Comparison of ENCODE assay signal across 1 cellular context in the genomic region with DNA sequence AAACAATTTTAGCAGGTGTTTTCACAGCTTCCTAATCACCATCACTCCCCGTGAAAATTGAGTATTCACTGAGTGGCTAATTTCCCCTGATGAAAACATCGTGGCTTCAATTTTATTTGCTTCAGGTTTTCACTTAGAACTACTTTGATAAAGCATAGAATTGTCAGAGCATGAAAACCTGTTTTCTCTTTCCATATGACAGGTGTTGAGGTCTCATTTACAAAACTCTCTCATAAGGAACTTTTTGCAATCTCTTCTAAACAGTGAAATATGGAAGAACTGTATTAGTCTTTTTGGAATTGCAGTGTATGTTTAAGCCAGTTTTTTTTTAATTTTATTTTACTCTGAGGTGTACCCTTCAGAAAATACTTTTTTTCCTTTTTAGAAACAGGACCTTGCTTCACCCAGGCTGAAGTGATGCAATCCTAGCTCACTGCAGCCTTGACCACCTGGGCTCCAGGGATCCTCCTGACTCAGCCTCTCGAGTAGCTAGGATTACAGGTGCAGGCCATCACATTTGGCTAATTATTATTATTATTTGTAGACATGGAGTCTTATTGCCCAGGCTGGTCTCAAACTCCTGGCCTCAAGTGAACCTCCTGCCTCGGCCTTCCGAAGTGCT.
TF ChIP-seq lines count a peak whose summit lies in the region.

No MANE protein-coding gene starts in this region.

TF ChIP-seq in GM12878, 131 proteins besides CTCF, POLR2A, EP300 and RAD21 (continued from another document):
- TF ChIP-seq, protein P1, sequence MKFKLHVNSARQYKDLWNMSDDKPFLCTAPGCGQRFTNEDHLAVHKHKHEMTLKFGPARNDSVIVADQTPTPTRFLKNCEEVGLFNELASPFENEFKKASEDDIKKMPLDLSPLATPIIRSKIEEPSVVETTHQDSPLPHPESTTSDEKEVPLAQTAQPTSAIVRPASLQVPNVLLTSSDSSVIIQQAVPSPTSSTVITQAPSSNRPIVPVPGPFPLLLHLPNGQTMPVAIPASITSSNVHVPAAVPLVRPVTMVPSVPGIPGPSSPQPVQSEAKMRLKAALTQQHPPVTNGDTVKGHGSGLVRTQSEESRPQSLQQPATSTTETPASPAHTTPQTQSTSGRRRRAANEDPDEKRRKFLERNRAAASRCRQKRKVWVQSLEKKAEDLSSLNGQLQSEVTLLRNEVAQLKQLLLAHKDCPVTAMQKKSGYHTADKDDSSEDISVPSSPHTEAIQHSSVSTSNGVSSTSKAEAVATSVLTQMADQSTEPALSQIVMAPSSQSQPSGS (IDR thresholded peaks at IDR 0.05; ENCODE audit: low read length): no peak
- no peak for TF ChIP-seq NR2C1 (IDR thresholded peaks at IDR 0.05)
- TF ChIP-seq SPI1 (IDR thresholded peaks at IDR 0.05; ENCODE audit: borderline replicate concordance, insufficient read depth, low read depth, low read length): no peak
- TF ChIP-seq, protein P2, sequence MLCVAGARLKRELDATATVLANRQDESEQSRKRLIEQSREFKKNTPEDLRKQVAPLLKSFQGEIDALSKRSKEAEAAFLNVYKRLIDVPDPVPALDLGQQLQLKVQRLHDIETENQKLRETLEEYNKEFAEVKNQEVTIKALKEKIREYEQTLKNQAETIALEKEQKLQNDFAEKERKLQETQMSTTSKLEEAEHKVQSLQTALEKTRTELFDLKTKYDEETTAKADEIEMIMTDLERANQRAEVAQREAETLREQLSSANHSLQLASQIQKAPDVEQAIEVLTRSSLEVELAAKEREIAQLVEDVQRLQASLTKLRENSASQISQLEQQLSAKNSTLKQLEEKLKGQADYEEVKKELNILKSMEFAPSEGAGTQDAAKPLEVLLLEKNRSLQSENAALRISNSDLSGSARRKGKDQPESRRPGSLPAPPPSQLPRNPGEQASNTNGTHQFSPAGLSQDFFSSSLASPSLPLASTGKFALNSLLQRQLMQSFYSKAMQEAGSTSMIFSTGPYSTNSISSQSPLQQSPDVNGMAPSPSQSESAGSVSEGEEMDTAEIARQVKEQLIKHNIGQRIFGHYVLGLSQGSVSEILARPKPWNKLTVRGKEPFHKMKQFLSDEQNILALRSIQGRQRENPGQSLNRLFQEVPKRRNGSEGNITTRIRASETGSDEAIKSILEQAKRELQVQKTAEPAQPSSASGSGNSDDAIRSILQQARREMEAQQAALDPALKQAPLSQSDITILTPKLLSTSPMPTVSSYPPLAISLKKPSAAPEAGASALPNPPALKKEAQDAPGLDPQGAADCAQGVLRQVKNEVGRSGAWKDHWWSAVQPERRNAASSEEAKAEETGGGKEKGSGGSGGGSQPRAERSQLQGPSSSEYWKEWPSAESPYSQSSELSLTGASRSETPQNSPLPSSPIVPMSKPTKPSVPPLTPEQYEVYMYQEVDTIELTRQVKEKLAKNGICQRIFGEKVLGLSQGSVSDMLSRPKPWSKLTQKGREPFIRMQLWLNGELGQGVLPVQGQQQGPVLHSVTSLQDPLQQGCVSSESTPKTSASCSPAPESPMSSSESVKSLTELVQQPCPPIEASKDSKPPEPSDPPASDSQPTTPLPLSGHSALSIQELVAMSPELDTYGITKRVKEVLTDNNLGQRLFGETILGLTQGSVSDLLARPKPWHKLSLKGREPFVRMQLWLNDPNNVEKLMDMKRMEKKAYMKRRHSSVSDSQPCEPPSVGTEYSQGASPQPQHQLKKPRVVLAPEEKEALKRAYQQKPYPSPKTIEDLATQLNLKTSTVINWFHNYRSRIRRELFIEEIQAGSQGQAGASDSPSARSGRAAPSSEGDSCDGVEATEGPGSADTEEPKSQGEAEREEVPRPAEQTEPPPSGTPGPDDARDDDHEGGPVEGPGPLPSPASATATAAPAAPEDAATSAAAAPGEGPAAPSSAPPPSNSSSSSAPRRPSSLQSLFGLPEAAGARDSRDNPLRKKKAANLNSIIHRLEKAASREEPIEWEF (IDR thresholded peaks at IDR 0.05; ENCODE audit: insufficient replicate concordance, low read depth, low read length): no peak
- TF ChIP-seq MTA3 (IDR thresholded peaks at IDR 0.05; ENCODE audit: borderline replicate concordance, low read length): no peak
- TF ChIP-seq, protein P3, sequence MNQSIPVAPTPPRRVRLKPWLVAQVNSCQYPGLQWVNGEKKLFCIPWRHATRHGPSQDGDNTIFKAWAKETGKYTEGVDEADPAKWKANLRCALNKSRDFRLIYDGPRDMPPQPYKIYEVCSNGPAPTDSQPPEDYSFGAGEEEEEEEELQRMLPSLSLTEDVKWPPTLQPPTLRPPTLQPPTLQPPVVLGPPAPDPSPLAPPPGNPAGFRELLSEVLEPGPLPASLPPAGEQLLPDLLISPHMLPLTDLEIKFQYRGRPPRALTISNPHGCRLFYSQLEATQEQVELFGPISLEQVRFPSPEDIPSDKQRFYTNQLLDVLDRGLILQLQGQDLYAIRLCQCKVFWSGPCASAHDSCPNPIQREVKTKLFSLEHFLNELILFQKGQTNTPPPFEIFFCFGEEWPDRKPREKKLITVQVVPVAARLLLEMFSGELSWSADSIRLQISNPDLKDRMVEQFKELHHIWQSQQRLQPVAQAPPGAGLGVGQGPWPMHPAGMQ (IDR thresholded peaks at IDR 0.05; ENCODE audit: borderline replicate concordance): no peak
- TF ChIP-seq, protein P4, sequence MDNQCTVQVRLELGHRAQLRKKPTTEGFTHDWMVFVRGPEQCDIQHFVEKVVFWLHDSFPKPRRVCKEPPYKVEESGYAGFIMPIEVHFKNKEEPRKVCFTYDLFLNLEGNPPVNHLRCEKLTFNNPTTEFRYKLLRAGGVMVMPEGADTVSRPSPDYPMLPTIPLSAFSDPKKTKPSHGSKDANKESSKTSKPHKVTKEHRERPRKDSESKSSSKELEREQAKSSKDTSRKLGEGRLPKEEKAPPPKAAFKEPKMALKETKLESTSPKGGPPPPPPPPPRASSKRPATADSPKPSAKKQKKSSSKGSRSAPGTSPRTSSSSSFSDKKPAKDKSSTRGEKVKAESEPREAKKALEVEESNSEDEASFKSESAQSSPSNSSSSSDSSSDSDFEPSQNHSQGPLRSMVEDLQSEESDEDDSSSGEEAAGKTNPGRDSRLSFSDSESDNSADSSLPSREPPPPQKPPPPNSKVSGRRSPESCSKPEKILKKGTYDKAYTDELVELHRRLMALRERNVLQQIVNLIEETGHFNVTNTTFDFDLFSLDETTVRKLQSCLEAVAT (IDR thresholded peaks at IDR 0.05): no peak
- TF ChIP-seq ZZZ3 (IDR thresholded peaks at IDR 0.05; ENCODE audit: control insufficient read depth, insufficient read length, low read depth): no peak
- no peak for TF ChIP-seq DPF2 (IDR thresholded peaks at IDR 0.05)
- TF ChIP-seq EZH2 (IDR thresholded peaks at IDR 0.05; ENCODE audit: borderline replicate concordance, control insufficient read depth, low read depth, low read length): no peak
- TF ChIP-seq KAT2A (conservative IDR thresholded peaks at IDR 0.05; ENCODE audit: control insufficient read depth, low read depth, low read length): no peak
- TF ChIP-seq, protein P5, sequence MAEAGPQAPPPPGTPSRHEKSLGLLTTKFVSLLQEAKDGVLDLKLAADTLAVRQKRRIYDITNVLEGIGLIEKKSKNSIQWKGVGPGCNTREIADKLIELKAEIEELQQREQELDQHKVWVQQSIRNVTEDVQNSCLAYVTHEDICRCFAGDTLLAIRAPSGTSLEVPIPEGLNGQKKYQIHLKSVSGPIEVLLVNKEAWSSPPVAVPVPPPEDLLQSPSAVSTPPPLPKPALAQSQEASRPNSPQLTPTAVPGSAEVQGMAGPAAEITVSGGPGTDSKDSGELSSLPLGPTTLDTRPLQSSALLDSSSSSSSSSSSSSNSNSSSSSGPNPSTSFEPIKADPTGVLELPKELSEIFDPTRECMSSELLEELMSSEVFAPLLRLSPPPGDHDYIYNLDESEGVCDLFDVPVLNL (IDR thresholded peaks at IDR 0.05; ENCODE audit: low read depth, low read length): no peak
- no peak for TF ChIP-seq MEF2A (IDR thresholded peaks at IDR 0.05; ENCODE audit: insufficient read depth, low read depth, low read length)
TF ChIP-seq in GM12878: peak in this region for 0.
